10 cellular contexts compared by ENCODE assay signal in genomic region chr19:14871619-14872230, GRCh38. TPM values are rescaled to one million over a fixed set of nuclear protein-coding genes. Genes with fewer than 3 reads are reported as not detected.
DNase-seq lines count a peak whose midpoint lies in the region; TF ChIP-seq lines count a peak whose summit lies in the region.
"Had no signal": no experiment of that assay in that cellular context is flagged by ENCODE, and none has a peak within 500 bp of the region (broad histone marks: within the 10 kb centered on the region; RNA-seq: fewer than 3 reads in every experiment).

No MANE protein-coding gene starts in this region.

- H3K27me3 Mint-ChIP-seq in brain (peaks cover 15% of the 10 kb centered on the region), nephron progenitor cell (ENCODE audit: low read depth, poor library complexity) (peaks cover 2% of the 10 kb centered on the region), mesothelial cell of epicardium (ENCODE audit: low read depth) (no peaks in the 10 kb centered on the region)

- no peaks in the 10 kb centered on the region for H3K9me2 ChIP-seq in Karpas-422 (replicated peaks; ENCODE audit: insufficient read depth, low read length)

- H3K4me1 Mint-ChIP-seq in brain, result no peaks in the 10 kb centered on the region
- no peaks in the 10 kb centered on the region for H3K4me1 Mint-ChIP-seq in nephron progenitor cell
- no peaks in the 10 kb centered on the region for H3K4me1 Mint-ChIP-seq in mesothelial cell of epicardium
- H3K4me1 Mint-ChIP-seq: immature natural killer cell had no signal

- H3K9me3 Mint-ChIP-seq in brain, result peaks cover 0 to 10% (median 0%) of the 10 kb centered on the region in 5 experiments
- peaks cover 58% of the 10 kb centered on the region for H3K9me3 Mint-ChIP-seq in nephron progenitor cell
- H3K9me3 Mint-ChIP-seq in mesothelial cell of epicardium, result peaks cover 67% of the 10 kb centered on the region
- H3K9me3 Mint-ChIP-seq: immature natural killer cell; stimulated activated naive CD8-positive, alpha-beta T cell treated with anti-CD3 and anti-CD28 coated beads, Interleukin-15, Interleukin-2, amounts not matched to agents 100 ng/mL and 50 ng/mL, for 24 hours had no signal

- H3K27me3 ChIP-seq in Karpas-422 (ENCODE audit: low read length), result no peaks in the 10 kb centered on the region

- DNase-seq in EL, result peak; percentile 6
- DNase-seq in Karpas-422, result peak; percentile 71
- no peak for DNase-seq in nephron progenitor cell
- no peak for DNase-seq in mesothelial cell of epicardium (ENCODE audit: low spot score in 2 of 2, unreplicated experiment in 2 of 2)
- DNase-seq in retina, result no peak
- DNase-seq in medulla oblongata (ENCODE audit: extremely low spot score), result no peak
- no peak for DNase-seq in NCI-H187 (lab: John Stamatoyannopoulos, UW)
- DNase-seq: immature natural killer cell had no signal

- TF ChIP-seq CTCF in brain (conservative IDR thresholded peaks at IDR 0.05), result peak; percentile 33 to 58
- TF ChIP-seq CTCF in nephron progenitor cell (IDR thresholded peaks at IDR 0.05), result peak; percentile 11
- TF ChIP-seq CTCF in mesothelial cell of epicardium (IDR thresholded peaks at IDR 0.05; ENCODE audit: unreplicated experiment), result no peak

- H3K4me3 Mint-ChIP-seq in brain, result no peak overlapping the region
- no peak overlapping the region for H3K4me3 Mint-ChIP-seq in nephron progenitor cell
- H3K4me3 Mint-ChIP-seq in mesothelial cell of epicardium, result no peak overlapping the region
- H3K4me3 Mint-ChIP-seq: immature natural killer cell; stimulated activated naive CD8-positive, alpha-beta T cell treated with anti-CD3 and anti-CD28 coated beads, Interleukin-15, Interleukin-2, amounts not matched to agents 100 ng/mL and 50 ng/mL, for 24 hours had no signal

- no peak overlapping the region for H3K4me2 ChIP-seq in Karpas-422 (ENCODE audit: low read depth, low read length, poor library complexity, severe bottlenecking)

- H3K9me3 ChIP-seq in Karpas-422 (ENCODE audit: low read length), result no peaks in the 10 kb centered on the region

- no peak overlapping the region for H3K9ac ChIP-seq in Karpas-422 (ENCODE audit: low read length)

- no peaks in the 10 kb centered on the region for H3K4me1 ChIP-seq in Karpas-422 (ENCODE audit: low read length)

- H3K36me3 Mint-ChIP-seq in brain, result no peaks in the 10 kb centered on the region
- no peaks in the 10 kb centered on the region for H3K36me3 Mint-ChIP-seq in nephron progenitor cell (ENCODE audit: low read depth)
- no peaks in the 10 kb centered on the region for H3K36me3 Mint-ChIP-seq in mesothelial cell of epicardium
- H3K36me3 Mint-ChIP-seq: immature natural killer cell had no signal

- no peak overlapping the region for H3K27ac ChIP-seq in Karpas-422 (ENCODE audit: low read length)

- no peaks in the 10 kb centered on the region for H3K79me2 ChIP-seq in Karpas-422 (ENCODE audit: low read length)

- no peak overlapping the region for H3K27ac Mint-ChIP-seq in brain
- H3K27ac Mint-ChIP-seq in nephron progenitor cell, result no peak overlapping the region
- no peak overlapping the region for H3K27ac Mint-ChIP-seq in mesothelial cell of epicardium
- H3K27ac Mint-ChIP-seq: immature natural killer cell; stimulated activated naive CD8-positive, alpha-beta T cell treated with anti-CD3 and anti-CD28 coated beads, Interleukin-15, Interleukin-2, amounts not matched to agents 100 ng/mL and 50 ng/mL, for 24 hours had no signal

- H3K4me3 ChIP-seq in Karpas-422 (ENCODE audit: low read length), result no peak overlapping the region

- H2AFZ ChIP-seq in Karpas-422 (ENCODE audit: low read length), result no peak overlapping the region

- no peaks in the 10 kb centered on the region for H4K20me1 ChIP-seq in Karpas-422 (ENCODE audit: insufficient read depth, low read depth, low read length)

- no peaks in the 10 kb centered on the region for H3K36me3 ChIP-seq in Karpas-422 (ENCODE audit: insufficient read depth, low read length)

RNA-seq across cellular contexts. Expression of gene OR7A17, which starts 14.2 kb away (rescaled TPM):
- not detected in 2 replicates for total RNA-seq in Karpas-422 (2014; rRNA removed; shearing (Covaris generic); ENCODE audit: low replicate concordance)
- polyA plus RNA-seq in brain (ENCODE audit: insufficient read depth, low read depth, low replicate concordance), result not detected
- total RNA-seq in mesothelial cell of epicardium, result not detected in 3 replicates
- polyA plus RNA-seq: immature natural killer cell had no signal

RNA-seq across cellular contexts. Expression of gene OR7A10, which starts 23.0 kb away (rescaled TPM):
- not detected in 2 replicates for total RNA-seq in Karpas-422 (2014; rRNA removed; shearing (Covaris generic); ENCODE audit: low replicate concordance)
- not detected for polyA plus RNA-seq in brain (ENCODE audit: insufficient read depth, low read depth, low replicate concordance)
- total RNA-seq in mesothelial cell of epicardium, result not detected in 3 replicates
- polyA plus RNA-seq: immature natural killer cell had no signal

RNA-seq across cellular contexts. Expression of gene OR7A5, which starts 36.7 kb away (rescaled TPM):
- total RNA-seq in Karpas-422 (2014; rRNA removed; shearing (Covaris generic); ENCODE audit: low replicate concordance), result 0.15 TPM in 1 of 2 replicates, not detected in the other
- 1.8 TPM for polyA plus RNA-seq in brain (ENCODE audit: insufficient read depth, low read depth, low replicate concordance)
- total RNA-seq in mesothelial cell of epicardium, result not detected in 3 replicates
- polyA plus RNA-seq: immature natural killer cell had no signal

RNA-seq across cellular contexts. Expression of gene OR7C1, which starts 36.7 kb away (rescaled TPM):
- total RNA-seq in Karpas-422 (2014; rRNA removed; shearing (Covaris generic); ENCODE audit: low replicate concordance), result not detected in 2 replicates
- 0.42 TPM for polyA plus RNA-seq in brain (ENCODE audit: insufficient read depth, low read depth, low replicate concordance)
- not detected in 3 replicates for total RNA-seq in mesothelial cell of epicardium
- polyA plus RNA-seq: immature natural killer cell had no signal

Comparison
In these comparisons a context has a peak if more than half of its experiments do, and no peak if none do; other contexts are left out.
1. DNase-seq: peak in EL (single experiment) and Karpas-422 (single experiment); none in nephron progenitor cell (single experiment), mesothelial cell of epicardium (0 of 2), retina (single experiment), medulla oblongata (single experiment) and NCI-H187 (0 of 2).